ENCODE assay signal across 21 cellular contexts in genomic region chr18:36139251-36139650, GRCh38. TPM values are rescaled to one million over a fixed set of nuclear protein-coding genes. Genes with fewer than 3 reads are reported as not detected.
"Had no signal": no experiment of that assay in that cellular context is flagged by ENCODE, and none has a peak within 500 bp of the region (broad histone marks: within the 10 kb centered on the region; RNA-seq: fewer than 3 reads in every experiment).

No MANE protein-coding gene starts in this region.

- H3K27ac Mint-ChIP-seq: activated CD8-positive, alpha-beta T cell treated with anti-CD3 and anti-CD28 coated beads for 36 hours; activated naive CD8-positive, alpha-beta T cell treated with anti-CD3 and anti-CD28 coated beads, Interleukin-2, amount 10 ng/mL, durations not matched to agents 7 days and 5 days; memory B cell; naive thymus-derived CD4-positive, alpha-beta T cell; stimulated activated memory B cell treated with anti-CD40 and anti-IgM and Interleukin-4, amounts not matched to agents 10 μg/mL and 1 μg/mL and 100 μg/mL, for 72 hours; WTC11 had no signal

- H3K9me3 Mint-ChIP-seq: activated CD8-positive, alpha-beta T cell treated with anti-CD3 and anti-CD28 coated beads for 36 hours; activated naive CD8-positive, alpha-beta T cell treated with anti-CD3 and anti-CD28 coated beads, Interleukin-2, amount 10 ng/mL, durations not matched to agents 7 days and 5 days; memory B cell; naive thymus-derived CD4-positive, alpha-beta T cell; stimulated activated memory B cell treated with anti-CD40 and anti-IgM and Interleukin-4, amounts not matched to agents 10 μg/mL and 1 μg/mL and 100 μg/mL, for 72 hours; WTC11 had no signal

- H3K4me3 Mint-ChIP-seq: activated CD8-positive, alpha-beta T cell treated with anti-CD3 and anti-CD28 coated beads for 36 hours; activated naive CD8-positive, alpha-beta T cell treated with anti-CD3 and anti-CD28 coated beads, Interleukin-2, amount 10 ng/mL, durations not matched to agents 7 days and 5 days; memory B cell; naive thymus-derived CD4-positive, alpha-beta T cell; stimulated activated memory B cell treated with anti-CD40 and anti-IgM and Interleukin-4, amounts not matched to agents 10 μg/mL and 1 μg/mL and 100 μg/mL, for 72 hours; WTC11 had no signal

- H3K4me3 ChIP-seq: esophagus muscularis mucosa, mucosa of descending colon, uterus had no signal

- DNase-seq: activated CD4-positive, alpha-beta T cell treated with anti-CD3 and anti-CD28 coated beads for 48 hours; activated CD8-positive, alpha-beta memory T cell treated with anti-CD3 and anti-CD28 coated beads, Interleukin-2, amount 50 U/mL, for 4 hours; activated CD8-positive, alpha-beta T cell treated with anti-CD3 and anti-CD28 coated beads for 36 hours; activated gamma-delta T cell treated with Interleukin-2 at 50 U/mL for 16 hours; activated naive CD8-positive, alpha-beta T cell treated with anti-CD3 and anti-CD28 coated beads, Interleukin-2, amount 10 ng/mL, durations not matched to agents 7 days and 5 days; activated T-cell treated with anti-CD3 and anti-CD28 coated beads, Interleukin-2, amount 50 U/mL, for 48 hours; anterior cingulate cortex; cortex of kidney; effector CD4-positive, alpha-beta T cell; kidney; left ventricle myocardium superior; mucosa of descending colon; naive thymus-derived CD4-positive, alpha-beta T cell; retina; stimulated activated CD4-positive, alpha-beta T cell treated with anti-CD3 and anti-CD28 coated beads, Interleukin-2, amount 100 ng/mL, for 48 hours; uterus had no signal

- H3K27ac ChIP-seq: esophagus muscularis mucosa, neutrophil, uterus had no signal

- ATAC-seq: activated CD8-positive, alpha-beta T cell treated with anti-CD3 and anti-CD28 coated beads for 36 hours; left ventricle myocardium superior; mucosa of descending colon; naive thymus-derived CD4-positive, alpha-beta T cell; stimulated activated memory B cell treated with anti-CD40 and anti-IgM and Interleukin-4, amounts not matched to agents 10 μg/mL and 1 μg/mL and 100 μg/mL, for 72 hours; WTC11 had no signal

- H3K9me3 ChIP-seq: esophagus muscularis mucosa, mucosa of descending colon, neutrophil, uterus had no signal

- H3K4me1 ChIP-seq: esophagus muscularis mucosa, uterus had no signal

- H3K27me3 Mint-ChIP-seq: activated CD8-positive, alpha-beta T cell treated with anti-CD3 and anti-CD28 coated beads for 36 hours; activated naive CD8-positive, alpha-beta T cell treated with anti-CD3 and anti-CD28 coated beads, Interleukin-2, amount 10 ng/mL, durations not matched to agents 7 days and 5 days; memory B cell; naive thymus-derived CD4-positive, alpha-beta T cell; stimulated activated memory B cell treated with anti-CD40 and anti-IgM and Interleukin-4, amounts not matched to agents 10 μg/mL and 1 μg/mL and 100 μg/mL, for 72 hours had no signal

- H3K4me1 Mint-ChIP-seq: memory B cell, WTC11 had no signal

- H3K36me3 ChIP-seq: uterus had no signal

- H3K27me3 ChIP-seq: esophagus muscularis mucosa, neutrophil, uterus had no signal

RNA-seq across cellular contexts. Expression of gene MOCOS, which starts 48.0 kb away (rescaled TPM):
- polyA plus RNA-seq: naive thymus-derived CD4-positive, alpha-beta T cell had no signal
